In the genomic region with DNA sequence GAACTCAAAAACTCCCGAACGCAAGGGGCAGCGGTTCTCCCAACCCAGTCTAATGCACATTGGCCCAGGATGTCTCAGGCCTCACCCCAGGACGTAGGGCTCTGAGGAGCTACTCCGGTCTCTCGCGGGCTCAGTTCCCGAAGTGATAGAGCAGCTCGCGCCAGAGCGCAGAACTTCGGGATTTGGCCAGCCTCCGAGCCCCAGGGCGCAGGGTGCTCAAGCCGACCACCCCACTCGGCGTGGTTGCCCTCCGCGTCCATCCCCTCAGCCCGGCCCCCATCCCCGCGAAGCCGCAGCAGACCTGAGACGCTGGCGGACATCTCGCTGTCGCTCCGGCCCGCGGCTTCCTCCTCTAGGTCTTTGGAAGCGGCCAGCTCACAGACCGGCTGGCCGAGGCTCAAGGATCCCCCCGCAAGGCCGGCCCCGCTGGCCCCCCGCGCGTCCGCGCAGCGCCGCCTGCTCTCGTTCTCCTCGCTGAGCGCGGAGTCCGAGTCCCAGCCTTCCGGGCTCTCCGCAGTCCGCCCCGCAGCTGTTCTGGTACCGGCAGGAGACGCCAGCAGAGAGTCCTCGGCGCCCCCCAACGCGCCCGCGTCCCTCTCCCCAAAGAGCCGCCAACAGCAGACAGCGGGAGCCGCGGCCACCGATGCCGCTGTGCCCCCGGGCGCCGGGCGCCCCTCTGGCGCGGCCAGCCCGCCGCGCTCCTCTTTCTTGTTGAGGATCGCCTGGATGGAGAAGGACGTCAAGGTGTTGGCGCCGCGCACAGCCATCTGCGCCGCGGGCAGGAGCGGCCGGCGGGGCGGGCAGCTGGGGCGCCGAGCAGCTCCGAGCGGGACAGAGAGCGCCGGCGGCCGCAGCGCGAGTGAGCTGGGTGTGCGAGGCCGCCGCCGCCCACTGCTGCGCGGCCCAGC, we compare ENCODE assay signal across 8 cellular contexts. TPM values are rescaled to one million over a fixed set of nuclear protein-coding genes. Genes with fewer than 3 reads are reported as not detected.
A peak's percentile ranks its signal among the peaks of the same experiment; 100 is the strongest.
DNase-seq lines count a peak whose midpoint lies in the region; ATAC-seq lines count a peak whose summit lies in the region.

A gene (minus strand): TSS at position 861 of the 908 bp plus-strand sequence. CDS start 94 bp downstream, at position 767.

- H3K4me1 ChIP-seq in duodenal mucosa (ENCODE audit: control insufficient read depth in 1 of 2, insufficient read depth in 2 of 2, low read length in 2 of 2) (peaks cover 8 to 27% of the 10 kb centered on the region in 2 donors), mononuclear cell (ENCODE audit: insufficient read depth, low read length) (peaks cover 70% of the 10 kb centered on the region)

- no peak within 1 kb of the TSS for H3K9ac ChIP-seq in duodenal mucosa (ENCODE audit: low read depth in 1 of 2, low read length in 2 of 2)

- H3K36me3 ChIP-seq in duodenal mucosa (ENCODE audit: control insufficient read depth in 1 of 2, insufficient read depth in 2 of 2, low read length in 2 of 2): no peaks in the 10 kb centered on the region

- H3K4me3 ChIP-seq in duodenal mucosa (ENCODE audit: low read depth in 1 of 2, low read length in 2 of 2) (peak within 1 kb of the TSS; percentile 52 to 67), mononuclear cell (ENCODE audit: low read length) (peak within 1 kb of the TSS; percentile 26)

- H3K9me3 ChIP-seq in duodenal mucosa (ENCODE audit: control insufficient read depth in 1 of 2, low read length in 2 of 2): no peaks in the 10 kb centered on the region
- no peaks in the 10 kb centered on the region for H3K9me3 ChIP-seq in mononuclear cell (ENCODE audit: low read depth, low read length)

- ATAC-seq in HG03565 (IDR thresholded peaks at IDR 0.05; ENCODE audit: unreplicated experiment): no peak

- DNase-seq in NCI-H2081 (lab: John Stamatoyannopoulos, UW): peak; percentile 23 to 34
- no peak for DNase-seq in NCI-H2081 treated with DMSO at 0.1 percent for 48 hours (lab: John Stamatoyannopoulos, UW)
- DNase-seq in NCI-H526 treated with DMSO at 0.1 percent for 48 hours (lab: John Stamatoyannopoulos, UW): peak; percentile 25
- DNase-seq in DMS153 treated with DMSO at 0.1 percent for 48 hours (lab: John Stamatoyannopoulos, UW; ENCODE audit: unreplicated experiment): no peak
- DNase-seq in NCI-H226: no peak

- no peak within 1 kb of the TSS for H3K27ac ChIP-seq in duodenal mucosa (ENCODE audit: low read depth, low read length)

- H3K27me3 ChIP-seq in duodenal mucosa (ENCODE audit: control insufficient read depth in 1 of 2, insufficient read depth in 2 of 2, low read length in 2 of 2) (peaks cover 79 to 87% of the 10 kb centered on the region in 2 donors), mononuclear cell (ENCODE audit: insufficient read depth, low read length) (peaks cover 95% of the 10 kb centered on the region)

RNA-seq across cellular contexts. Expression of the gene that starts here (rescaled TPM):
- total RNA-seq in mononuclear cell: not detected

Comparison
In these comparisons a context has a peak if more than half of its experiments do, and no peak if none do; other contexts are left out.
1. DNase-seq: peak in NCI-H2081 (2 of 2) and NCI-H526 treated with DMSO at 0.1 percent for 48 hours (single experiment); none in NCI-H2081 treated with DMSO at 0.1 percent for 48 hours (single experiment), DMS153 treated with DMSO at 0.1 percent for 48 hours (single experiment) and NCI-H226 (single experiment).